In genomic region chr3:52518723-52519444, GRCh38 we compare ENCODE assay signal across 3 cellular contexts.
TF ChIP-seq lines count a peak whose summit lies in the region.

No MANE protein-coding gene starts in this region.

TF ChIP-seq in SK-N-SH, 30 proteins besides CTCF, POLR2A, EP300 and RAD21:
- TF ChIP-seq MAX (IDR thresholded peaks at IDR 0.05; ENCODE audit: low read depth) (no peak), TEAD4 (IDR thresholded peaks at IDR 0.05; ENCODE audit: borderline replicate concordance, insufficient read depth) (no peak), GABPA (IDR thresholded peaks at IDR 0.05; ENCODE audit: low read depth) (no peak), RFX5 (IDR thresholded peaks at IDR 0.05; ENCODE audit: low read length) (no peak), NRF1 (IDR thresholded peaks at IDR 0.05; ENCODE audit: low read depth, low read length) (no peak), NFIC (IDR thresholded peaks at IDR 0.05; ENCODE audit: borderline replicate concordance) (no peak), FOXM1 (IDR thresholded peaks at IDR 0.05; ENCODE audit: low read depth) (no peak)
- TF ChIP-seq, protein P1, sequence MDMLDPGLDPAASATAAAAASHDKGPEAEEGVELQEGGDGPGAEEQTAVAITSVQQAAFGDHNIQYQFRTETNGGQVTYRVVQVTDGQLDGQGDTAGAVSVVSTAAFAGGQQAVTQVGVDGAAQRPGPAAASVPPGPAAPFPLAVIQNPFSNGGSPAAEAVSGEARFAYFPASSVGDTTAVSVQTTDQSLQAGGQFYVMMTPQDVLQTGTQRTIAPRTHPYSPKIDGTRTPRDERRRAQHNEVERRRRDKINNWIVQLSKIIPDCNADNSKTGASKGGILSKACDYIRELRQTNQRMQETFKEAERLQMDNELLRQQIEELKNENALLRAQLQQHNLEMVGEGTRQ (IDR thresholded peaks at IDR 0.05; ENCODE audit: borderline replicate concordance, low read depth, low read length), result no peak
- TF ChIP-seq, protein P2, sequence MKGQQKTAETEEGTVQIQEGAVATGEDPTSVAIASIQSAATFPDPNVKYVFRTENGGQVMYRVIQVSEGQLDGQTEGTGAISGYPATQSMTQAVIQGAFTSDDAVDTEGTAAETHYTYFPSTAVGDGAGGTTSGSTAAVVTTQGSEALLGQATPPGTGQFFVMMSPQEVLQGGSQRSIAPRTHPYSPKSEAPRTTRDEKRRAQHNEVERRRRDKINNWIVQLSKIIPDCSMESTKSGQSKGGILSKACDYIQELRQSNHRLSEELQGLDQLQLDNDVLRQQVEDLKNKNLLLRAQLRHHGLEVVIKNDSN (IDR thresholded peaks at IDR 0.05; ENCODE audit: borderline replicate concordance, low read depth), result no peak
- TF ChIP-seq, protein P3, sequence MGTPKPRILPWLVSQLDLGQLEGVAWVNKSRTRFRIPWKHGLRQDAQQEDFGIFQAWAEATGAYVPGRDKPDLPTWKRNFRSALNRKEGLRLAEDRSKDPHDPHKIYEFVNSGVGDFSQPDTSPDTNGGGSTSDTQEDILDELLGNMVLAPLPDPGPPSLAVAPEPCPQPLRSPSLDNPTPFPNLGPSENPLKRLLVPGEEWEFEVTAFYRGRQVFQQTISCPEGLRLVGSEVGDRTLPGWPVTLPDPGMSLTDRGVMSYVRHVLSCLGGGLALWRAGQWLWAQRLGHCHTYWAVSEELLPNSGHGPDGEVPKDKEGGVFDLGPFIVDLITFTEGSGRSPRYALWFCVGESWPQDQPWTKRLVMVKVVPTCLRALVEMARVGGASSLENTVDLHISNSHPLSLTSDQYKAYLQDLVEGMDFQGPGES (IDR thresholded peaks at IDR 0.05; ENCODE audit: low read depth, low read length), result no peak

TF ChIP-seq in SK-N-SH treated with all-trans-retinoic acid at 6 μM for 48 hours, 23 proteins besides CTCF, POLR2A, EP300 and RAD21 (continues in another document):
- TF ChIP-seq ZFP30 (CRISPR knock-in tag; IDR thresholded peaks at IDR 0.05) (no peak), ZFP3 (CRISPR knock-in tag; IDR thresholded peaks at IDR 0.05) (no peak), ZNF8 (CRISPR knock-in tag; IDR thresholded peaks at IDR 0.05) (no peak), OSR1 (CRISPR knock-in tag; IDR thresholded peaks at IDR 0.05) (no peak), TOX (CRISPR knock-in tag; IDR thresholded peaks at IDR 0.05; ENCODE audit: borderline replicate concordance) (no peak), BACH2 (CRISPR knock-in tag; IDR thresholded peaks at IDR 0.05; ENCODE audit: borderline replicate concordance) (no peak), TSHZ2 (CRISPR knock-in tag; IDR thresholded peaks at IDR 0.05) (no peak), ZNF565 (CRISPR knock-in tag; conservative IDR thresholded peaks at IDR 0.05; ENCODE audit: low read depth) (no peak), RARB (CRISPR knock-in tag; IDR thresholded peaks at IDR 0.05) (no peak), SNAI2 (CRISPR knock-in tag; IDR thresholded peaks at IDR 0.05) (no peak), ESRRG (CRISPR knock-in tag; IDR thresholded peaks at IDR 0.05) (no peak), ARNTL (CRISPR knock-in tag; IDR thresholded peaks at IDR 0.05; ENCODE audit: borderline replicate concordance, low read depth) (no peak), CSDC2 (CRISPR knock-in tag; IDR thresholded peaks at IDR 0.05) (no peak), TCF4 (CRISPR knock-in tag; IDR thresholded peaks at IDR 0.05; ENCODE audit: borderline replicate concordance) (no peak)
- TF ChIP-seq, protein P4, sequence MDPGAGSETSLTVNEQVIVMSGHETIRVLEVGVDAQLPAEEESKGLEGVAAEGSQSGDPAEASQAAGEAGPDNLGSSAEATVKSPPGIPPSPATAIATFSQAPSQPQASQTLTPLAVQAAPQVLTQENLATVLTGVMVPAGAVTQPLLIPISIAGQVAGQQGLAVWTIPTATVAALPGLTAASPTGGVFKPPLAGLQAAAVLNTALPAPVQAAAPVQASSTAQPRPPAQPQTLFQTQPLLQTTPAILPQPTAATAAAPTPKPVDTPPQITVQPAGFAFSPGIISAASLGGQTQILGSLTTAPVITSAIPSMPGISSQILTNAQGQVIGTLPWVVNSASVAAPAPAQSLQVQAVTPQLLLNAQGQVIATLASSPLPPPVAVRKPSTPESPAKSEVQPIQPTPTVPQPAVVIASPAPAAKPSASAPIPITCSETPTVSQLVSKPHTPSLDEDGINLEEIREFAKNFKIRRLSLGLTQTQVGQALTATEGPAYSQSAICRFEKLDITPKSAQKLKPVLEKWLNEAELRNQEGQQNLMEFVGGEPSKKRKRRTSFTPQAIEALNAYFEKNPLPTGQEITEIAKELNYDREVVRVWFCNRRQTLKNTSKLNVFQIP (CRISPR knock-in tag; IDR thresholded peaks at IDR 0.05; ENCODE audit: borderline replicate concordance, low read depth), result no peak
- TF ChIP-seq, protein P5, sequence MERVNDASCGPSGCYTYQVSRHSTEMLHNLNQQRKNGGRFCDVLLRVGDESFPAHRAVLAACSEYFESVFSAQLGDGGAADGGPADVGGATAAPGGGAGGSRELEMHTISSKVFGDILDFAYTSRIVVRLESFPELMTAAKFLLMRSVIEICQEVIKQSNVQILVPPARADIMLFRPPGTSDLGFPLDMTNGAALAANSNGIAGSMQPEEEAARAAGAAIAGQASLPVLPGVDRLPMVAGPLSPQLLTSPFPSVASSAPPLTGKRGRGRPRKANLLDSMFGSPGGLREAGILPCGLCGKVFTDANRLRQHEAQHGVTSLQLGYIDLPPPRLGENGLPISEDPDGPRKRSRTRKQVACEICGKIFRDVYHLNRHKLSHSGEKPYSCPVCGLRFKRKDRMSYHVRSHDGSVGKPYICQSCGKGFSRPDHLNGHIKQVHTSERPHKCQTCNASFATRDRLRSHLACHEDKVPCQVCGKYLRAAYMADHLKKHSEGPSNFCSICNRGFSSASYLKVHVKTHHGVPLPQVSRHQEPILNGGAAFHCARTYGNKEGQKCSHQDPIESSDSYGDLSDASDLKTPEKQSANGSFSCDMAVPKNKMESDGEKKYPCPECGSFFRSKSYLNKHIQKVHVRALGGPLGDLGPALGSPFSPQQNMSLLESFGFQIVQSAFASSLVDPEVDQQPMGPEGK (CRISPR knock-in tag; IDR thresholded peaks at IDR 0.05; ENCODE audit: borderline replicate concordance), result no peak
- TF ChIP-seq, protein P6, sequence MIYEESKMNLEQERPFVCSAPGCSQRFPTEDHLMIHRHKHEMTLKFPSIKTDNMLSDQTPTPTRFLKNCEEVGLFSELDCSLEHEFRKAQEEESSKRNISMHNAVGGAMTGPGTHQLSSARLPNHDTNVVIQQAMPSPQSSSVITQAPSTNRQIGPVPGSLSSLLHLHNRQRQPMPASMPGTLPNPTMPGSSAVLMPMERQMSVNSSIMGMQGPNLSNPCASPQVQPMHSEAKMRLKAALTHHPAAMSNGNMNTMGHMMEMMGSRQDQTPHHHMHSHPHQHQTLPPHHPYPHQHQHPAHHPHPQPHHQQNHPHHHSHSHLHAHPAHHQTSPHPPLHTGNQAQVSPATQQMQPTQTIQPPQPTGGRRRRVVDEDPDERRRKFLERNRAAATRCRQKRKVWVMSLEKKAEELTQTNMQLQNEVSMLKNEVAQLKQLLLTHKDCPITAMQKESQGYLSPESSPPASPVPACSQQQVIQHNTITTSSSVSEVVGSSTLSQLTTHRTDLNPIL (CRISPR knock-in tag; IDR thresholded peaks at IDR 0.05; ENCODE audit: low read depth), result no peak

TF ChIP-seq in HepG2, 621 proteins besides CTCF, POLR2A, EP300 and RAD21:
- no peak for TF ChIP-seq ZNF841 (CRISPR knock-in tag; IDR thresholded peaks at IDR 0.05; ENCODE audit: borderline replicate concordance)
- TF ChIP-seq AGO1 (IDR thresholded peaks at IDR 0.05; ENCODE audit: low read depth, low read length, poor library complexity, severe bottlenecking), result peak; percentile 10
